ENCODE assay signal across 21 cellular contexts in genomic region chr1:185559151-185559550, GRCh38.
DNase-seq lines count a peak whose midpoint lies in the region; ATAC-seq and TF ChIP-seq lines count a peak whose summit lies in the region.
"Had no signal": no experiment of that assay in that cellular context is flagged by ENCODE, and none has a peak within 500 bp of the region (broad histone marks: within the 10 kb centered on the region; RNA-seq: fewer than 3 reads in every experiment).

No MANE protein-coding gene starts in this region.

- intact Hi-C loops in dendritic cell treated with granulocyte-macrophage colony-stimulating factor and Interleukin-4, amounts not matched to agents 40 ng/mL and 50 ng/mL, for 4 days (cut with micrococcal nuclease) = loop anchor here (10.0 kb wide), 1 partner anchor 54 kb away; no protein-coding TSS in a partner anchor

- peaks cover 22% of the 10 kb centered on the region for H3K79me2 ChIP-seq in OCI-LY3 (ENCODE audit: low read length)
- H3K79me2 ChIP-seq: parathyroid adenoma had no signal

- H3K27ac ChIP-seq in OCI-LY3 (ENCODE audit: low read length) = peak overlapping the region; percentile 96
- H3K27ac ChIP-seq: brain microvascular endothelial cell, C4-2B, parathyroid adenoma, PC-9, right lobe of liver, thyroid gland had no signal

- peak overlapping the region; percentile 92 for H3K9ac ChIP-seq in OCI-LY3 (ENCODE audit: low read length)
- H3K9ac ChIP-seq: parathyroid adenoma had no signal

- DNase-seq in activated naive CD8-positive, alpha-beta T cell treated with anti-CD3 and anti-CD28 coated beads for 36 hours = no peak
- DNase-seq in activated naive CD8-positive, alpha-beta T cell treated with anti-CD3 and anti-CD28 coated beads, Interleukin-2, amount 50 U/mL, for 24 hours = no peak
- DNase-seq in renal cortical epithelial cell (ENCODE audit: low read depth) (peak; percentile 41), NCI-H510A (lab: John Stamatoyannopoulos, UW) (no peak), HUDEP-2 (lab: John Stamatoyannopoulos, UW; ENCODE audit: unreplicated experiment in 76 of 76) (no peak)
- DNase-seq: activated gamma-delta T cell, NCI-H1436, nephron progenitor cell, PC-9 had no signal

- H2AFZ ChIP-seq in OCI-LY3 (ENCODE audit: low read depth, low read length) = no peak overlapping the region
- H2AFZ ChIP-seq: PC-9 had no signal

- H3K36me3 ChIP-seq in OCI-LY3 (replicated peaks; ENCODE audit: low read depth, low read length) = no peaks in the 10 kb centered on the region
- H3K36me3 ChIP-seq: brain microvascular endothelial cell, right lobe of liver, thyroid gland had no signal

- H3K27ac Mint-ChIP-seq in activated naive CD8-positive, alpha-beta T cell treated with anti-CD3 and anti-CD28 coated beads for 36 hours = peak overlapping the region; percentile 70
- H3K27ac Mint-ChIP-seq in activated naive CD8-positive, alpha-beta T cell treated with anti-CD3 and anti-CD28 coated beads, Interleukin-2, amount 50 U/mL, for 24 hours = no peak overlapping the region
- H3K27ac Mint-ChIP-seq in dendritic cell treated with granulocyte-macrophage colony-stimulating factor and Interleukin-4, amounts not matched to agents 40 ng/mL and 50 ng/mL, for 4 days = peak overlapping the region; percentile 64
- H3K27ac Mint-ChIP-seq: mesothelial cell of epicardium; stimulated activated naive CD8-positive, alpha-beta T cell treated with anti-CD3 and anti-CD28 coated beads, Interleukin-15, Interleukin-2, amounts not matched to agents 100 ng/mL and 50 ng/mL, for 24 hours had no signal

- peaks cover 39% of the 10 kb centered on the region for H3K4me1 Mint-ChIP-seq in activated naive CD8-positive, alpha-beta T cell treated with anti-CD3 and anti-CD28 coated beads for 36 hours
- peaks cover 37% of the 10 kb centered on the region for H3K4me1 Mint-ChIP-seq in activated naive CD8-positive, alpha-beta T cell treated with anti-CD3 and anti-CD28 coated beads, Interleukin-2, amount 50 U/mL, for 24 hours
- peaks cover 27% of the 10 kb centered on the region for H3K4me1 Mint-ChIP-seq in dendritic cell treated with granulocyte-macrophage colony-stimulating factor and Interleukin-4, amounts not matched to agents 40 ng/mL and 50 ng/mL, for 4 days (ENCODE audit: low read depth)
- H3K4me1 Mint-ChIP-seq: nephron progenitor cell had no signal

- no peaks in the 10 kb centered on the region for H3K9me3 ChIP-seq in OCI-LY3 (ENCODE audit: insufficient read depth, low read length)
- H3K9me3 ChIP-seq: right lobe of liver, thyroid gland had no signal

- ATAC-seq in activated naive CD8-positive, alpha-beta T cell treated with anti-CD3 and anti-CD28 coated beads, Interleukin-2, amount 50 U/mL, for 24 hours = no peak
- no peak for ATAC-seq in HG03442 (IDR thresholded peaks at IDR 0.05; ENCODE audit: unreplicated experiment)

- no peak overlapping the region for H3K4me3 Mint-ChIP-seq in activated naive CD8-positive, alpha-beta T cell treated with anti-CD3 and anti-CD28 coated beads for 36 hours
- no peak overlapping the region for H3K4me3 Mint-ChIP-seq in activated naive CD8-positive, alpha-beta T cell treated with anti-CD3 and anti-CD28 coated beads, Interleukin-2, amount 50 U/mL, for 24 hours
- H3K4me3 Mint-ChIP-seq in dendritic cell treated with granulocyte-macrophage colony-stimulating factor and Interleukin-4, amounts not matched to agents 40 ng/mL and 50 ng/mL, for 4 days = no peak overlapping the region
- H3K4me3 Mint-ChIP-seq: activated CD4-positive, alpha-beta T cell treated with anti-CD3 and anti-CD28 coated beads for 36 hours; mesothelial cell of epicardium; nephron progenitor cell; stimulated activated naive CD8-positive, alpha-beta T cell treated with anti-CD3 and anti-CD28 coated beads, Interleukin-15, Interleukin-2, amounts not matched to agents 100 ng/mL and 50 ng/mL, for 24 hours had no signal

- H3K4me3 ChIP-seq in OCI-LY3 (ENCODE audit: low read length) = peak overlapping the region; percentile 31
- H3K4me3 ChIP-seq: PC-9, right lobe of liver, thyroid gland had no signal

- no peaks in the 10 kb centered on the region for H3K9me3 Mint-ChIP-seq in activated naive CD8-positive, alpha-beta T cell treated with anti-CD3 and anti-CD28 coated beads for 36 hours
- H3K9me3 Mint-ChIP-seq in activated naive CD8-positive, alpha-beta T cell treated with anti-CD3 and anti-CD28 coated beads, Interleukin-2, amount 50 U/mL, for 24 hours = no peaks in the 10 kb centered on the region
- H3K9me3 Mint-ChIP-seq in dendritic cell treated with granulocyte-macrophage colony-stimulating factor and Interleukin-4, amounts not matched to agents 40 ng/mL and 50 ng/mL, for 4 days = no peaks in the 10 kb centered on the region
- H3K9me3 Mint-ChIP-seq: mesothelial cell of epicardium; nephron progenitor cell; stimulated activated naive CD8-positive, alpha-beta T cell treated with anti-CD3 and anti-CD28 coated beads, Interleukin-15, Interleukin-2, amounts not matched to agents 100 ng/mL and 50 ng/mL, for 24 hours had no signal

- H3K36me3 Mint-ChIP-seq in activated naive CD8-positive, alpha-beta T cell treated with anti-CD3 and anti-CD28 coated beads for 36 hours = no peaks in the 10 kb centered on the region
- H3K36me3 Mint-ChIP-seq in activated naive CD8-positive, alpha-beta T cell treated with anti-CD3 and anti-CD28 coated beads, Interleukin-2, amount 50 U/mL, for 24 hours (ENCODE audit: low read depth) = no peaks in the 10 kb centered on the region
- H3K36me3 Mint-ChIP-seq in dendritic cell treated with granulocyte-macrophage colony-stimulating factor and Interleukin-4, amounts not matched to agents 40 ng/mL and 50 ng/mL, for 4 days (ENCODE audit: low read depth) = no peaks in the 10 kb centered on the region
- H3K36me3 Mint-ChIP-seq: IgD-negative memory B cell, mesothelial cell of epicardium had no signal

- no peak for TF ChIP-seq CTCF in OCI-LY3 (IDR thresholded peaks at IDR 0.05; ENCODE audit: low read depth, low read length)

- peaks cover 58% of the 10 kb centered on the region for H3K4me1 ChIP-seq in OCI-LY3 (ENCODE audit: low read length)
- H3K4me1 ChIP-seq: parathyroid adenoma, right lobe of liver, thyroid gland had no signal

- H3K27me3 ChIP-seq in OCI-LY3 (ENCODE audit: low read depth, low read length) = no peaks in the 10 kb centered on the region
- H3K27me3 ChIP-seq: brain microvascular endothelial cell, right lobe of liver, thyroid gland had no signal

- H3K4me2 ChIP-seq in OCI-LY3 (ENCODE audit: low read length) = peak overlapping the region; percentile 46
- H3K4me2 ChIP-seq: PC-9 had no signal

- no peaks in the 10 kb centered on the region for H4K20me1 ChIP-seq in OCI-LY3 (ENCODE audit: insufficient read depth, low read length)

- no peaks in the 10 kb centered on the region for H3K27me3 Mint-ChIP-seq in activated naive CD8-positive, alpha-beta T cell treated with anti-CD3 and anti-CD28 coated beads for 36 hours
- H3K27me3 Mint-ChIP-seq in activated naive CD8-positive, alpha-beta T cell treated with anti-CD3 and anti-CD28 coated beads, Interleukin-2, amount 50 U/mL, for 24 hours = no peaks in the 10 kb centered on the region
- H3K27me3 Mint-ChIP-seq in dendritic cell treated with granulocyte-macrophage colony-stimulating factor and Interleukin-4, amounts not matched to agents 40 ng/mL and 50 ng/mL, for 4 days = no peaks in the 10 kb centered on the region
- H3K27me3 Mint-ChIP-seq: activated CD4-positive, alpha-beta T cell treated with anti-CD3 and anti-CD28 coated beads for 36 hours; IgD-negative memory B cell; stimulated activated naive CD8-positive, alpha-beta T cell treated with anti-CD3 and anti-CD28 coated beads, Interleukin-15, Interleukin-2, amounts not matched to agents 100 ng/mL and 50 ng/mL, for 24 hours had no signal
